Comparison of ENCODE assay signal across 8 cellular contexts in the genomic region with DNA sequence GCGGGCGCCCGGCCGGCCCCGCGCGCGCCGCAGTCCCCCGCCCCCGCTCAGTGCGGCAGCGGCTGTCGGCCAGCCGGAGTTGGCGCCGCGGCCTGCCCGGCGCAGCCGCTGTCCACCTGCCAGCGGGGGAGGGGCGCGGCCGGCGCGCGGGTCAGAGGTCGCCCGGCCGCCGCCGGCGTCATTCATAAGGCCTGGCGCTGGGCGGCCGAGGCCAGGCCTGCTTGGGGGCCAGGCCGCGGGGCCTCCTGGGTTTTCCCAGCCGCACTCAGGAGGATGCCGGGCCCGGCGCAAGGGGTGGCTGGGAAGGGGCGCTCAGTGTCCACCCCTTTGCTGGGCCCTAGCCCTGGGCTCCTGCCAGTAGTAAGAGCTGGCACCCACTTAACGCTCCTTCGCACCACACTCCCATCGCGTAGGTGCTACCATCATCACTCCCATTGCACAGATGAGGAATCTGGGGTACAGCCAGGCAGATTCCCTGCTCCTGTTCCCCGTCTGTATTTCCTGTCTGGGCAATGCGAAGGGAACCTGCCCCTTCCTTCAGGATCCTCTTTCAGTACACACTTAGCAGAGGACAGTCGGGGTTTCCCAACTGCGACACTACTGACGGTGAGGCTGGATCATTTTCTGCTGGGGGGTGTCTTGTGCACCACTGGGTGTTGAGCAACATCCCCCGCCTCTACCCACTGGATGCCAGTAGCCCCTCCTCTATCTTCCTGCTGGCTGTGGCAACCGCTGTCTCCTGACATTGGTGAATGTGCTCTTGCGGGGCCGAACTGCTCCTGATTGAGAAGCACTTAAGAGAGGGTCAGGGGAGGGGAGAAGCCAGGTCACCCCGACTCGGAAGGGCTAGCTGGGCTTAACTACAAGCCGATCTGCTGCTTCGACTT. TPM values are rescaled to one million over a fixed set of nuclear protein-coding genes. Genes with fewer than 3 reads are reported as not detected.
DNase-seq lines count a peak whose midpoint lies in the region; ATAC-seq and TF ChIP-seq lines count a peak whose summit lies in the region.

No MANE protein-coding gene starts in this region.

- no peak for TF ChIP-seq CTCF in right atrium auricular region (IDR thresholded peaks at IDR 0.05)

- no peaks in the 10 kb centered on the region for H3K27me3 ChIP-seq in right atrium auricular region

- intact Hi-C loops in posterior cingulate gyrus (cut with DNase I) = loop anchor here (1.0 to 5.0 kb wide), 2 partner anchors 18 to 36 kb away; a partner anchor contains a TSS

- ATAC-seq in HG03521 (IDR thresholded peaks at IDR 0.05; ENCODE audit: unreplicated experiment) = peak; percentile 0

- peak overlapping the region; percentile 96 to 99 for H3K27ac ChIP-seq in right atrium auricular region

- H3K36me3 ChIP-seq in right atrium auricular region = no peaks in the 10 kb centered on the region

- no peaks in the 10 kb centered on the region for H3K9me3 ChIP-seq in right atrium auricular region

- DNase-seq in stimulated activated CD4-positive, alpha-beta T cell treated with anti-CD3 and anti-CD28 coated beads, Interleukin-12 subunit alpha, Interleukin-12 subunit beta, amount 100 ng/mL, for 4 hours = peak; percentile 15
- no peak for DNase-seq in stimulated activated CD4-positive, alpha-beta T cell treated with anti-CD3 and anti-CD28 coated beads, Interleukin-2, amount 100 ng/mL, for 48 hours
- peak; percentile 72 for DNase-seq in SIG-M5 (lab: John Stamatoyannopoulos, UW)
- DNase-seq in anterior cingulate cortex (lab: John Stamatoyannopoulos, UW) = peak in 56 of 58 donors; percentile 55 to 90 (median 78)
- DNase-seq in right atrium auricular region (ENCODE audit: low spot score) = peak; percentile 96
- DNase-seq in posterior cingulate gyrus = peak; percentile 50 to 95 (median 67)
- no peak for DNase-seq in DMS114 treated with DMSO at 0.1 percent for 48 hours (lab: John Stamatoyannopoulos, UW; ENCODE audit: unreplicated experiment)

- peaks cover 0 to 61% of the 10 kb centered on the region in 2 donors for H3K4me1 ChIP-seq in right atrium auricular region

- H3K4me3 ChIP-seq in right atrium auricular region = peak overlapping the region; percentile 52 to 59

RNA-seq across cellular contexts. Expression of a gene that starts 0.8 kb away (rescaled TPM):
- total RNA-seq in right atrium auricular region = 100 to 1,000 TPM; 144 to 185 TPM

RNA-seq across cellular contexts. Expression of a gene that starts 18.0 kb away (rescaled TPM):
- 1 to 10 TPM in 1 of 2 donors, under 1 TPM in 1; 0.43 to 1.4 TPM for total RNA-seq in right atrium auricular region

RNA-seq across cellular contexts. Expression of a gene that starts 27.9 kb away (rescaled TPM):
- 10 to 100 TPM; 20.2 to 38.2 TPM for total RNA-seq in right atrium auricular region

RNA-seq across cellular contexts. Expression of a gene that starts 32.8 kb away (rescaled TPM):
- total RNA-seq in right atrium auricular region = not detected

RNA-seq across cellular contexts. Expression of a gene that starts 45.8 kb away (rescaled TPM):
- 10 to 100 TPM in 1 of 2 donors, 1 to 10 TPM in 1; 8.7 to 12.1 TPM for total RNA-seq in right atrium auricular region

Comparison
In these comparisons a context has a peak if more than half of its experiments do, and no peak if none do; other contexts are left out.
1. DNase-seq: peak in stimulated activated CD4-positive, alpha-beta T cell treated with anti-CD3 and anti-CD28 coated beads, Interleukin-12 subunit alpha, Interleukin-12 subunit beta, amount 100 ng/mL, for 4 hours (single experiment), SIG-M5 (single experiment), anterior cingulate cortex (56 of 58), right atrium auricular region (single experiment) and posterior cingulate gyrus (10 of 10); none in stimulated activated CD4-positive, alpha-beta T cell treated with anti-CD3 and anti-CD28 coated beads, Interleukin-2, amount 100 ng/mL, for 48 hours (0 of 2) and DMS114 treated with DMSO at 0.1 percent for 48 hours (single experiment).